In genomic region chr16:29818082-29818481, GRCh38 we compare ENCODE assay signal across 14 cellular contexts. TPM values are rescaled to one million over a fixed set of nuclear protein-coding genes. Genes with fewer than 3 reads are reported as not detected.
A peak's percentile ranks its signal among the peaks of the same experiment; 100 is the strongest.
DNase-seq lines count a peak whose midpoint lies in the region; ATAC-seq and TF ChIP-seq lines count a peak whose summit lies in the region.
"Had no signal": no experiment of that assay in that cellular context is flagged by ENCODE, and none has a peak within 500 bp of the region (broad histone marks: within the 10 kb centered on the region; RNA-seq: fewer than 3 reads in every experiment).

No MANE protein-coding gene starts in this region.

- H3K27ac ChIP-seq in RWPE2 (ENCODE audit: poor library complexity, severe bottlenecking): peak overlapping the region; percentile 79

- peaks cover 19% of the 10 kb centered on the region for H3K36me3 Mint-ChIP-seq in activated T-cell treated with anti-CD3 and anti-CD28 coated beads, Interleukin-2, amount 50 U/mL, for 4 hours (ENCODE audit: insufficient read depth)
- H3K36me3 Mint-ChIP-seq in stimulated activated effector memory CD8-positive, alpha-beta T cell treated with anti-CD3 and anti-CD28 coated beads, Interleukin-12 subunit alpha, Interleukin-12 subunit beta, amount 100 ng/mL, for 72 hours: peaks cover 64% of the 10 kb centered on the region

- peaks cover 15% of the 10 kb centered on the region for H3K4me1 ChIP-seq in RWPE2 (ENCODE audit: insufficient read depth, poor library complexity, severe bottlenecking)
- peaks cover 4% of the 10 kb centered on the region for H3K4me1 ChIP-seq in endocrine pancreas (ENCODE audit: control insufficient read depth, insufficient read depth, low read length)

- H3K27me3 Mint-ChIP-seq in activated T-cell treated with anti-CD3 and anti-CD28 coated beads, Interleukin-2, amount 50 U/mL, for 4 hours (ENCODE audit: low read depth): no peaks in the 10 kb centered on the region

- H3K4me3 ChIP-seq in RWPE2 (ENCODE audit: severe bottlenecking): no peak overlapping the region
- no peak overlapping the region for H3K4me3 ChIP-seq in endocrine pancreas (ENCODE audit: control insufficient read depth, insufficient read depth, low read length)

- H3K9me3 ChIP-seq in RWPE2 (ENCODE audit: severe bottlenecking) (no peaks in the 10 kb centered on the region), endocrine pancreas (ENCODE audit: control insufficient read depth, low read length) (no peaks in the 10 kb centered on the region)

- no peak for TF ChIP-seq CTCF in RWPE2 (IDR thresholded peaks at IDR 0.05; ENCODE audit: poor library complexity, severe bottlenecking)

- no peaks in the 10 kb centered on the region for H3K9me3 Mint-ChIP-seq in activated T-cell treated with anti-CD3 and anti-CD28 coated beads, Interleukin-2, amount 50 U/mL, for 4 hours
- H3K9me3 Mint-ChIP-seq in stimulated activated effector memory CD8-positive, alpha-beta T cell treated with anti-CD3 and anti-CD28 coated beads, Interleukin-12 subunit alpha, Interleukin-12 subunit beta, amount 100 ng/mL, for 72 hours: no peaks in the 10 kb centered on the region

- peaks cover 71% of the 10 kb centered on the region for H3K4me1 Mint-ChIP-seq in activated T-cell treated with anti-CD3 and anti-CD28 coated beads, Interleukin-2, amount 50 U/mL, for 4 hours (ENCODE audit: low read depth)
- peaks cover 83% of the 10 kb centered on the region for H3K4me1 Mint-ChIP-seq in stimulated activated effector memory CD8-positive, alpha-beta T cell treated with anti-CD3 and anti-CD28 coated beads, Interleukin-12 subunit alpha, Interleukin-12 subunit beta, amount 100 ng/mL, for 72 hours

- H3K27ac Mint-ChIP-seq in stimulated activated effector memory CD8-positive, alpha-beta T cell treated with anti-CD3 and anti-CD28 coated beads, Interleukin-12 subunit alpha, Interleukin-12 subunit beta, amount 100 ng/mL, for 72 hours: peak overlapping the region; percentile 93

- H3K9ac ChIP-seq in endocrine pancreas (ENCODE audit: control insufficient read depth, insufficient read depth, low read length): peak overlapping the region; percentile 43

- no peak for DNase-seq in activated T-cell treated with anti-CD3 and anti-CD28 coated beads, Interleukin-2, amount 50 U/mL, for 4 hours
- DNase-seq in activated T-cell treated with anti-CD3 and anti-CD28 coated beads for 4 hours (no peak), RWPE2 (ENCODE audit: low spot score) (no peak), NCI-H1436 treated with DMSO at 0.1 percent for 48 hours (lab: John Stamatoyannopoulos, UW) (no peak)
- DNase-seq in stimulated activated effector memory CD8-positive, alpha-beta T cell treated with anti-CD3 and anti-CD28 coated beads, Interleukin-12 subunit alpha, Interleukin-12 subunit beta, amount 100 ng/mL, for 72 hours (ENCODE audit: low spot score in 2 of 2): no peak
- DNase-seq: activated CD4-positive, alpha-beta T cell treated with anti-CD3 and anti-CD28 coated beads, Interleukin-2, amount 50 U/mL, for 4 hours; H7; Kasumi-1; NCI-H226; SHP77 had no signal

- H3K4me3 Mint-ChIP-seq in activated T-cell treated with anti-CD3 and anti-CD28 coated beads, Interleukin-2, amount 50 U/mL, for 4 hours: peak overlapping the region; percentile 71
- H3K4me3 Mint-ChIP-seq in stimulated activated effector memory CD8-positive, alpha-beta T cell treated with anti-CD3 and anti-CD28 coated beads, Interleukin-12 subunit alpha, Interleukin-12 subunit beta, amount 100 ng/mL, for 72 hours: peak overlapping the region; percentile 97

- H3K36me3 ChIP-seq in RWPE2 (ENCODE audit: low read depth) (peaks cover 31% of the 10 kb centered on the region), endocrine pancreas (ENCODE audit: control insufficient read depth, insufficient read depth, low read length) (no peaks in the 10 kb centered on the region)

- no peak for ATAC-seq in activated T-cell treated with anti-CD3 and anti-CD28 coated beads, Interleukin-2, amount 50 U/mL, for 4 hours
- ATAC-seq in RWPE2 (ENCODE audit: low read depth) (no peak), HG02938 (IDR thresholded peaks at IDR 0.05; ENCODE audit: unreplicated experiment) (no peak), GM18505 (IDR thresholded peaks at IDR 0.05; ENCODE audit: unreplicated experiment) (no peak)
- no peak for ATAC-seq in stimulated activated effector memory CD8-positive, alpha-beta T cell treated with anti-CD3 and anti-CD28 coated beads, Interleukin-12 subunit alpha, Interleukin-12 subunit beta, amount 100 ng/mL, for 72 hours
- ATAC-seq: esophagus mucosa had no signal

- no peak for TF ChIP-seq POLR2A in GM18505 (IDR thresholded peaks at IDR 0.05; ENCODE audit: borderline replicate concordance, extremely low read depth, insufficient read depth, insufficient read length)

- H3K27me3 ChIP-seq in RWPE2 (ENCODE audit: insufficient read depth, poor library complexity, severe bottlenecking) (no peaks in the 10 kb centered on the region), endocrine pancreas (ENCODE audit: control insufficient read depth, insufficient read depth, low read length) (no peaks in the 10 kb centered on the region)

RNA-seq across cellular contexts. Expression of gene PAGR1, which starts 2.1 kb away (rescaled TPM):
- total RNA-seq in activated T-cell treated with anti-CD3 and anti-CD28 coated beads, Interleukin-2, amount 50 U/mL, for 4 hours: 10 to 100 TPM; 35.2 to 40.9 (median 40.7) TPM

RNA-seq across cellular contexts. Expression of gene MVP, which starts 2.2 kb away (rescaled TPM):
- 10 to 100 TPM; 80.6 to 86.4 (median 85.8) TPM for total RNA-seq in activated T-cell treated with anti-CD3 and anti-CD28 coated beads, Interleukin-2, amount 50 U/mL, for 4 hours

RNA-seq across cellular contexts. Expression of gene PRRT2, which starts 6.1 kb away (rescaled TPM):
- 1 to 10 TPM in 1 of 3 donors, under 1 TPM in 2; 0.34 to 1.6 (median 0.76) TPM for total RNA-seq in activated T-cell treated with anti-CD3 and anti-CD28 coated beads, Interleukin-2, amount 50 U/mL, for 4 hours
- total RNA-seq: esophagus mucosa had no signal

RNA-seq across cellular contexts. Expression of gene MAZ, which starts 11.8 kb away (rescaled TPM):
- 100 to 1,000 TPM; 321 to 471 (median 409) TPM for total RNA-seq in activated T-cell treated with anti-CD3 and anti-CD28 coated beads, Interleukin-2, amount 50 U/mL, for 4 hours

RNA-seq across cellular contexts. Expression of gene KIF22, which starts 27.5 kb away (rescaled TPM):
- total RNA-seq in activated T-cell treated with anti-CD3 and anti-CD28 coated beads, Interleukin-2, amount 50 U/mL, for 4 hours: 10 to 100 TPM; 73.5 to 82.2 (median 79.7) TPM
